Comparison of ENCODE assay signal across 8 cellular contexts in the genomic region with DNA sequence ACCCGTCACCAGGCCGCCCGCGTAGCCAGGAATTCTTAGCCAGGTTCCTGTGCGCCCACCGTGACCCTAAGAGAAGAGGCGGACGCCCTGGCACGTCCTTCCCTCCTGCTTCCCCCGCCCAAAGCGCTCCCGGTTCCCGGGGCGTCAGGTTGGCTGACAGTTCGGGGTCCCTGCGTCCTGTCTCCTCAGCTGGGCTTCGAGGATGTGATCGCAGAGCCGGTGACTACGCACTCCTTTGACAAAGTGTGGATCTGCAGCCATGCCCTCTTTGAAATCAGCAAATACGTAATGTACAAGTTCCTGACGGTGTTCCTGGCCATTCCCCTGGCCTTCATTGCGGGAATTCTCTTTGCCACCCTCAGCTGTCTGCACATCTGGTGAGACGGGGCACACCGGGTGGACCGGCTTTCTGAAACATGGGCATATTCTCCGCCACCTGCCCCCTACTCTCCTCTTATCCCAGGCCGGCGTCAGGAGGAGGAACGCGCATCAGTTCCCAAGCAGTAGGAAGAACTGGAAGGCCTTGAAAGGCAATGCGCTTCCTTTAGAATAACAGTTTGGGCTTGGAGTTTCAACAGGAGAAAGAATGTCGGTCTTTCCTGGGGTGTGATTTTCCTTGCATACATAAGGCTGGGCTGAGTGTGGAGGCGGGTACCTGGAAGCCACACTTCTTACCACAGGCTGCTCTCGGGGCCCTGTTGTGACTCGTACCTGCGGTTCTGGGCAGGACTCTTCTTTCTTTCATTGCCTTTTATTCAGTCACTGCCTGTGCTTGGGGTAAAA. TPM values are rescaled to one million over a fixed set of nuclear protein-coding genes. Genes with fewer than 3 reads are reported as not detected.
DNase-seq lines count a peak whose midpoint lies in the region; ATAC-seq and TF ChIP-seq lines count a peak whose summit lies in the region.

No MANE protein-coding gene starts in this region.

- TF ChIP-seq CTCF in AG04449 (IDR thresholded peaks at IDR 0.05; ENCODE audit: insufficient read depth, low read length, missing control alignments) (no peak), right atrium auricular region (IDR thresholded peaks at IDR 0.05) (no peak)

- DNase-seq in AG04449 (ENCODE audit: low read depth, low spot score) (no peak), M059J (ENCODE audit: low read depth) (peak; percentile 89), right atrium auricular region (ENCODE audit: low spot score) (peak; percentile 63), retina (peak; percentile 74), COLO668 (lab: John Stamatoyannopoulos, UW; ENCODE audit: unreplicated experiment) (no peak)
- DNase-seq in activated naive CD8-positive, alpha-beta T cell treated with anti-CD3 and anti-CD28 coated beads, Interleukin-2, amount 10 ng/mL, durations not matched to agents 7 days and 5 days = peak; percentile 35

- H3K27me3 Mint-ChIP-seq in activated naive CD8-positive, alpha-beta T cell treated with anti-CD3 and anti-CD28 coated beads, Interleukin-2, amount 10 ng/mL, durations not matched to agents 7 days and 5 days = peaks cover 60% of the 10 kb centered on the region

- CTCF ChIA-PET in AG04449 (lab: Yijun Ruan, JAX) = interaction anchor here (1.3 to 1.7 kb wide), 2 partner anchors 26 to 85 kb away, joined by 3 to 8 read pairs; no protein-coding TSS in a partner anchor

- H3K4me3 Mint-ChIP-seq in activated naive CD8-positive, alpha-beta T cell treated with anti-CD3 and anti-CD28 coated beads, Interleukin-2, amount 10 ng/mL, durations not matched to agents 7 days and 5 days = peak overlapping the region; percentile 71

- no peaks in the 10 kb centered on the region for H3K9me3 Mint-ChIP-seq in activated naive CD8-positive, alpha-beta T cell treated with anti-CD3 and anti-CD28 coated beads, Interleukin-2, amount 10 ng/mL, durations not matched to agents 7 days and 5 days

- H3K36me3 ChIP-seq in right atrium auricular region = no peaks in the 10 kb centered on the region

- peaks cover 9% of the 10 kb centered on the region for H3K4me1 Mint-ChIP-seq in activated naive CD8-positive, alpha-beta T cell treated with anti-CD3 and anti-CD28 coated beads, Interleukin-2, amount 10 ng/mL, durations not matched to agents 7 days and 5 days

- H3K4me3 ChIP-seq in AG04449 (ENCODE audit: low read depth, low read length) (peak overlapping the region; percentile 67), right atrium auricular region (peak overlapping the region; percentile 90 to 92)

- H3K27ac Mint-ChIP-seq in activated naive CD8-positive, alpha-beta T cell treated with anti-CD3 and anti-CD28 coated beads, Interleukin-2, amount 10 ng/mL, durations not matched to agents 7 days and 5 days = no peak overlapping the region

- POLR2A ChIA-PET in AG04449 (lab: Yijun Ruan, JAX) = interaction anchor here (1.4 to 1.7 kb wide), 3 partner anchors 12 to 28 kb away, joined by 4 to 11 read pairs (median 6); no protein-coding TSS in a partner anchor
- POLR2A ChIA-PET in activated naive CD8-positive, alpha-beta T cell treated with anti-CD3 and anti-CD28 coated beads, Interleukin-2, amount 10 ng/mL, durations not matched to agents 7 days and 5 days (lab: Charles Lee) = no interaction called here

- H3K27me3 ChIP-seq in right atrium auricular region = no peaks in the 10 kb centered on the region

- ATAC-seq in GM19468 (IDR thresholded peaks at IDR 0.05; ENCODE audit: extremely low read depth, unreplicated experiment) (peak; percentile 9), HG02973 (IDR thresholded peaks at IDR 0.05; ENCODE audit: unreplicated experiment) (no peak)
- ATAC-seq in activated naive CD8-positive, alpha-beta T cell treated with anti-CD3 and anti-CD28 coated beads, Interleukin-2, amount 10 ng/mL, durations not matched to agents 7 days and 5 days (ENCODE audit: low read depth) = peak; percentile 76

- no peaks in the 10 kb centered on the region for H3K9me3 ChIP-seq in right atrium auricular region

- peak overlapping the region; percentile 98 for H3K27ac ChIP-seq in right atrium auricular region

- peaks cover 0 to 31% of the 10 kb centered on the region in 2 donors for H3K4me1 ChIP-seq in right atrium auricular region

- H3K36me3 Mint-ChIP-seq in activated naive CD8-positive, alpha-beta T cell treated with anti-CD3 and anti-CD28 coated beads, Interleukin-2, amount 10 ng/mL, durations not matched to agents 7 days and 5 days = no peaks in the 10 kb centered on the region

RNA-seq across cellular contexts. Expression of gene CAV2, which starts 0.7 kb away (rescaled TPM):
- total RNA-seq in M059J (2014; rRNA removed; shearing (Covaris generic)) = 151 and 165 TPM in 2 replicates
- total RNA-seq in activated naive CD8-positive, alpha-beta T cell treated with anti-CD3 and anti-CD28 coated beads, Interleukin-2, amount 10 ng/mL, durations not matched to agents 7 days and 5 days = not detected
- total RNA-seq in right atrium auricular region = 100 to 1,000 TPM; 180 to 278 TPM

RNA-seq across cellular contexts. Expression of gene CAV1, which starts 24.6 kb away (rescaled TPM):
- 388 and 413 TPM in 2 replicates for total RNA-seq in M059J (2014; rRNA removed; shearing (Covaris generic))
- under 1 TPM in 1 of 2 experiments, not detected in 1; 0.23 TPM for total RNA-seq in activated naive CD8-positive, alpha-beta T cell treated with anti-CD3 and anti-CD28 coated beads, Interleukin-2, amount 10 ng/mL, durations not matched to agents 7 days and 5 days
- 100 to 1,000 TPM; 396 to 398 TPM for total RNA-seq in right atrium auricular region

Comparison
In these comparisons a context has a peak if more than half of its experiments do, and no peak if none do; other contexts are left out.
1. DNase-seq: peak in M059J (single experiment), activated naive CD8-positive, alpha-beta T cell treated with anti-CD3 and anti-CD28 coated beads, Interleukin-2, amount 10 ng/mL, durations not matched to agents 7 days and 5 days (single experiment), right atrium auricular region (single experiment) and retina (single experiment); none in AG04449 (single experiment) and COLO668 (single experiment).
2. RNA of gene CAV2, which starts 0.7 kb away (total RNA-seq): 180 to 278 TPM in right atrium auricular region and 151 to 165 TPM in M059J; not detected in activated naive CD8-positive, alpha-beta T cell treated with anti-CD3 and anti-CD28 coated beads, Interleukin-2, amount 10 ng/mL, durations not matched to agents 7 days and 5 days; every median in the first group is over 100 times any median in the second.
3. RNA of gene CAV1, which starts 24.6 kb away (total RNA-seq): 388 to 413 TPM in M059J and 396 to 398 TPM in right atrium auricular region; 0.23 TPM in activated naive CD8-positive, alpha-beta T cell treated with anti-CD3 and anti-CD28 coated beads, Interleukin-2, amount 10 ng/mL, durations not matched to agents 7 days and 5 days; every median in the first group is over 100 times any median in the second.